ENCODE assay signal across 22 cellular contexts in the genomic region with DNA sequence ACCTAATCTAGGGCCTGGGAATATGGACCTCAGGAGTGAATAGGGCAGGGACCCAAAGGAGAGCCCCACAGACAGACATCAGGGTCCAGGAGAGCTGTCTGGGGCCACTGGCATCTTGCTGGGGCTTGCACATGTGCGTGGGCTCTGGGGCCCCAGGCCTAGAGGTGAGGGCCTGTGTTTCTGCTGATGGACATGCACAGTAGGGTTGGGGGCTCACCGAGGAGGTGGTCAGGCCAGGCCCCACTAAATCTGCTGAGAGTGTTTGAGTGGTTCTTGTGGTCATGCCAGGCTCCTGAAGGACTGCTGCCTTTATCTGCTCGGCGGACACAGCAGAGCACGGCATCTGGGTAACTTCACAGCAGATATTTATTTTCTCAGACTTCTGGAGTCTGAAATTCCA.
"Had no signal": no experiment of that assay in that cellular context is flagged by ENCODE, and none has a peak within 500 bp of the region (broad histone marks: within the 10 kb centered on the region; RNA-seq: fewer than 3 reads in every experiment).

No MANE protein-coding gene starts in this region.

- FAIRE-seq: endothelial cell of umbilical vein, keratinocyte, pancreas, urothelium cell line had no signal

- H3K36me3 ChIP-seq: pancreas, sigmoid colon had no signal

- DNase-seq: dermis blood vessel endothelial cell; effector memory CD4-positive, alpha-beta T cell; glutamatergic neuron; natural killer cell; occipital lobe; sigmoid colon; stimulated activated CD4-positive, alpha-beta T cell treated with anti-CD3 and anti-CD28 coated beads, Interleukin-4, amount 100 ng/mL, for 4 hours; stimulated activated naive CD8-positive, alpha-beta T cell treated with anti-CD3 and anti-CD28 coated beads, Interleukin-15, Interleukin-2, amounts not matched to agents 100 U/mL and 50 U/mL, for 24 hours; substantia nigra; testis; tibial artery had no signal

- H3K9me3 ChIP-seq: pancreas, sigmoid colon, testis, tibial artery had no signal

- H3K27ac ChIP-seq: coronary artery, esophagus muscularis mucosa, foreskin keratinocyte, left lung, pancreas, sigmoid colon, testis, tibial artery had no signal

- ATAC-seq: foreskin keratinocyte; left lung; natural killer cell; right cardiac atrium; stimulated activated memory B cell treated with anti-CD40 and anti-IgM and Interleukin-4, amounts not matched to agents 10 μg/mL and 1 μg/mL and 100 μg/mL, for 72 hours; stimulated activated naive CD8-positive, alpha-beta T cell treated with anti-CD3 and anti-CD28 coated beads, Interleukin-15, Interleukin-2, amounts not matched to agents 100 U/mL and 50 U/mL, for 24 hours had no signal

- H3K4me1 ChIP-seq: esophagus muscularis mucosa, foreskin keratinocyte, left lung, pancreas, sigmoid colon, testis, tibial artery had no signal

- H3K27me3 ChIP-seq: esophagus muscularis mucosa, foreskin keratinocyte, left lung, pancreas, sigmoid colon, testis, tibial artery had no signal

- H3K4me3 ChIP-seq: coronary artery, esophagus muscularis mucosa, left lung, lung, pancreas, sigmoid colon, testis, tibial artery had no signal
